Comparison of ENCODE assay signal across 1 cellular context in the genomic region with DNA sequence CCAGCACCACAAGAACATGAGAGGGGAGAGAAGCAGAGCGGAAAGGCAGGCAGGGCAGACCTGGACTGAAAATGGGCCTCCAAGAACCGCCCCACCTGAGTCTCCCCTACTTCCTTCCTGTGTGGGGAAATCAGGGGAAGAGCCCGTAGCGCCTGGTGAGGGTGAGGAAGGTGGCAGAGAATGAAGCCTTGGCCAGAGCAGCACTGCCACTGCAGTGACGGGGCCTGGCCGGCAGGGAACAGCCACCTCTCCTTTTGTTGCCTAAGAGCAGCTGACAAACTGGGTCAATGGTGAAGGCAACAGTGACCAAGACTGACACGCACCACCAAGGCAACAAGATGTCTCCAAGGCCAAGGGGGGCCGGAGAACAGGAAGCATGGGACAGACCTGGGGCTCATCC.
TF ChIP-seq lines count a peak whose summit lies in the region.

No MANE protein-coding gene starts in this region.

TF ChIP-seq in SK-N-SH, 30 proteins besides CTCF, POLR2A, EP300 and RAD21:
- TF ChIP-seq, protein P1, sequence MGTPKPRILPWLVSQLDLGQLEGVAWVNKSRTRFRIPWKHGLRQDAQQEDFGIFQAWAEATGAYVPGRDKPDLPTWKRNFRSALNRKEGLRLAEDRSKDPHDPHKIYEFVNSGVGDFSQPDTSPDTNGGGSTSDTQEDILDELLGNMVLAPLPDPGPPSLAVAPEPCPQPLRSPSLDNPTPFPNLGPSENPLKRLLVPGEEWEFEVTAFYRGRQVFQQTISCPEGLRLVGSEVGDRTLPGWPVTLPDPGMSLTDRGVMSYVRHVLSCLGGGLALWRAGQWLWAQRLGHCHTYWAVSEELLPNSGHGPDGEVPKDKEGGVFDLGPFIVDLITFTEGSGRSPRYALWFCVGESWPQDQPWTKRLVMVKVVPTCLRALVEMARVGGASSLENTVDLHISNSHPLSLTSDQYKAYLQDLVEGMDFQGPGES (IDR thresholded peaks at IDR 0.05; ENCODE audit: low read depth, low read length): no peak
- TF ChIP-seq, protein P2, sequence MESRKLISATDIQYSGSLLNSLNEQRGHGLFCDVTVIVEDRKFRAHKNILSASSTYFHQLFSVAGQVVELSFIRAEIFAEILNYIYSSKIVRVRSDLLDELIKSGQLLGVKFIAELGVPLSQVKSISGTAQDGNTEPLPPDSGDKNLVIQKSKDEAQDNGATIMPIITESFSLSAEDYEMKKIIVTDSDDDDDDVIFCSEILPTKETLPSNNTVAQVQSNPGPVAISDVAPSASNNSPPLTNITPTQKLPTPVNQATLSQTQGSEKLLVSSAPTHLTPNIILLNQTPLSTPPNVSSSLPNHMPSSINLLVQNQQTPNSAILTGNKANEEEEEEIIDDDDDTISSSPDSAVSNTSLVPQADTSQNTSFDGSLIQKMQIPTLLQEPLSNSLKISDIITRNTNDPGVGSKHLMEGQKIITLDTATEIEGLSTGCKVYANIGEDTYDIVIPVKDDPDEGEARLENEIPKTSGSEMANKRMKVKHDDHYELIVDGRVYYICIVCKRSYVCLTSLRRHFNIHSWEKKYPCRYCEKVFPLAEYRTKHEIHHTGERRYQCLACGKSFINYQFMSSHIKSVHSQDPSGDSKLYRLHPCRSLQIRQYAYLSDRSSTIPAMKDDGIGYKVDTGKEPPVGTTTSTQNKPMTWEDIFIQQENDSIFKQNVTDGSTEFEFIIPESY (IDR thresholded peaks at IDR 0.05; ENCODE audit: borderline replicate concordance, low read depth): no peak
- TF ChIP-seq MEF2A (IDR thresholded peaks at IDR 0.05; ENCODE audit: borderline replicate concordance, low read depth) (no peak), FOSL2 (IDR thresholded peaks at IDR 0.05; ENCODE audit: borderline replicate concordance, low read depth) (no peak), SIN3A (IDR thresholded peaks at IDR 0.05; ENCODE audit: borderline replicate concordance, low read depth, low read length) (no peak), RFX5 (IDR thresholded peaks at IDR 0.05; ENCODE audit: low read length) (no peak), ELF1 (IDR thresholded peaks at IDR 0.05) (no peak), TEAD4 (IDR thresholded peaks at IDR 0.05; ENCODE audit: borderline replicate concordance, insufficient read depth) (no peak), YY1 (IDR thresholded peaks at IDR 0.05; ENCODE audit: low read depth) (no peak)
TF ChIP-seq in SK-N-SH: peak in this region for 0.
